6 cellular contexts compared by ENCODE assay signal in genomic region chr17:42120161-42121065, GRCh38. TPM values are rescaled to one million over a fixed set of nuclear protein-coding genes. Genes with fewer than 3 reads are reported as not detected.
DNase-seq lines count a peak whose midpoint lies in the region; ATAC-seq, FAIRE-seq and TF ChIP-seq lines count a peak whose summit lies in the region.

No MANE protein-coding gene starts in this region.

- H3K27ac ChIP-seq in SK-N-SH (ENCODE audit: low read depth in 2 of 2, low read length in 1 of 2) (peak overlapping the region in 1 of 2 experiments; percentile 64; a peak in 2 of 4 replicates), uterus (peak overlapping the region; percentile 67 to 77)

- H3K4me1 ChIP-seq in SK-N-SH (ENCODE audit: control insufficient read depth in 1 of 2, insufficient read depth in 2 of 2, low read depth in 1 of 2, low read length in 1 of 2) = peaks cover 0 to 11% of the 10 kb centered on the region in 2 experiments; a peak in 1 of 4 replicates
- peaks cover 5% of the 10 kb centered on the region for H3K4me1 ChIP-seq in iPS-15b (ENCODE audit: control insufficient read depth, insufficient read depth, low read length)
- H3K4me1 ChIP-seq in uterus = peaks cover 0 to 9% of the 10 kb centered on the region in 2 donors

- ATAC-seq in left colon (no peak), HG03139 (IDR thresholded peaks at IDR 0.05; ENCODE audit: unreplicated experiment) (no peak)

- TF ChIP-seq EP300 in SK-N-SH (IDR thresholded peaks at IDR 0.05; ENCODE audit: borderline replicate concordance in 1 of 2, low read depth in 1 of 2, low read length in 1 of 2) = no peak

- no peak for TF ChIP-seq POLR2A in GM12892 (IDR thresholded peaks at IDR 0.05; ENCODE audit: low read depth, low read length)
- no peak for TF ChIP-seq POLR2A in uterus (IDR thresholded peaks at IDR 0.05)

- H3F3A ChIP-seq in SK-N-SH (replicated peaks; ENCODE audit: insufficient read depth) = peaks cover 3% of the 10 kb centered on the region

- POLR2A ChIA-PET in SK-N-SH (lab: Yijun Ruan, JAX) = interaction anchor here (0.9 to 1.2 kb wide), 5 partner anchors 11 to 100 kb away, joined by 3 to 9 read pairs (median 3); partner anchors contain the start of gene NKIRAS2

- peak overlapping the region; percentile 49 to 71 for H3K4me3 ChIP-seq in SK-N-SH (ENCODE audit: low read depth in 2 of 2, low read length in 1 of 2)
- H3K4me3 ChIP-seq in iPS-15b (ENCODE audit: low read depth, low read length) = peak overlapping the region; percentile 39
- peak overlapping the region; percentile 86 to 90 for H3K4me3 ChIP-seq in uterus

- H3K27me3 ChIP-seq in SK-N-SH (ENCODE audit: insufficient read depth) = no peaks in the 10 kb centered on the region
- no peaks in the 10 kb centered on the region for H3K27me3 ChIP-seq in iPS-15b (ENCODE audit: control insufficient read depth, insufficient read depth, low read length)
- H3K27me3 ChIP-seq in uterus = no peaks in the 10 kb centered on the region

- H3K9ac ChIP-seq in SK-N-SH = peak overlapping the region; percentile 73
- H3K9ac ChIP-seq in iPS-15b (ENCODE audit: low read depth, low read length) = no peak overlapping the region

- TF ChIP-seq CTCF in SK-N-SH (IDR thresholded peaks at IDR 0.05) = no peak
- no peak for TF ChIP-seq CTCF in uterus (IDR thresholded peaks at IDR 0.05)

- no peaks in the 10 kb centered on the region for H4K20me1 ChIP-seq in SK-N-SH (ENCODE audit: insufficient read depth)

- peaks cover 8 to 35% of the 10 kb centered on the region in 2 experiments for H3K36me3 ChIP-seq in SK-N-SH (replicated peaks in 1 of 2; ENCODE audit: control insufficient read depth in 1 of 2, insufficient read depth in 2 of 2, low read length in 1 of 2)
- H3K36me3 ChIP-seq in iPS-15b (ENCODE audit: control insufficient read depth, insufficient read depth, low read length) = peaks cover 16% of the 10 kb centered on the region
- no peaks in the 10 kb centered on the region for H3K36me3 ChIP-seq in uterus

- peak overlapping the region; percentile 80 for H3K4me2 ChIP-seq in SK-N-SH

- no peak for TF ChIP-seq RAD21 in SK-N-SH (IDR thresholded peaks at IDR 0.05; ENCODE audit: low read length)

- H3K9me3 ChIP-seq in SK-N-SH (no peaks in the 10 kb centered on the region), iPS-15b (ENCODE audit: control insufficient read depth, insufficient read depth, low read length) (no peaks in the 10 kb centered on the region), uterus (no peaks in the 10 kb centered on the region)

- intact Hi-C loops in uterus (cut with DNase I; ENCODE audit: low total_unique reads) (no loop called here), left colon (cut with DNase I, micrococcal nuclease) (loop anchor here in 1 of 2 donors (10.0 kb wide), 1 partner anchor 64 kb away; the partner anchor contains the start of genes HCRT and KCNH4)

- CTCF ChIA-PET in SK-N-SH (lab: Yijun Ruan, JAX) = interaction anchor here (0.5 to 29.9 kb wide), 18 partner anchors 9 to 283 kb away, joined by 3 to 496 read pairs (median 4); partner anchors contain the start of genes CNP, DNAJC7, KCNH4 and NKIRAS2

- 42% methylated on average over 7 of the region's 20 CpGs for WGBS in SK-N-SH (ENCODE audit: low lambda C conversion rate)

- 0 out of 2 replicates have a peak overlapping the region, but pooled peaks have one; percentile 84 for H2AFZ ChIP-seq in SK-N-SH (ENCODE audit: low read depth)

- no peak for DNase-seq in GM12892 (ENCODE audit: insufficient read length)
- DNase-seq in SK-N-SH = peak; percentile 91
- DNase-seq in uterus = peak in 1 of 2 donors; percentile 35
- DNase-seq in left colon = no peak

- no peaks in the 10 kb centered on the region for H3K79me2 ChIP-seq in SK-N-SH (ENCODE audit: insufficient read depth)

- no peaks in the 10 kb centered on the region for H3K9me2 ChIP-seq in SK-N-SH

- peak; percentile 87 for FAIRE-seq in GM12892 (lab: Jason Lieb, UNC)

TF ChIP-seq in SK-N-SH, 30 proteins besides CTCF, POLR2A, EP300 and RAD21:
- TF ChIP-seq FOXJ3 (CRISPR knock-in tag; IDR thresholded peaks at IDR 0.05) (no peak), MEF2A (IDR thresholded peaks at IDR 0.05; ENCODE audit: borderline replicate concordance, low read depth) (no peak), NRF1 (IDR thresholded peaks at IDR 0.05; ENCODE audit: low read depth, low read length) (no peak), GATA2 (CRISPR knock-in tag; IDR thresholded peaks at IDR 0.05) (no peak), MAX (IDR thresholded peaks at IDR 0.05; ENCODE audit: low read depth) (no peak), IRF3 (IDR thresholded peaks at IDR 0.05; ENCODE audit: low read depth, low read length) (no peak), FOXM1 (IDR thresholded peaks at IDR 0.05; ENCODE audit: low read depth) (no peak), REST (IDR thresholded peaks at IDR 0.05; ENCODE audit: low read depth, low read length) (no peak), NFIC (IDR thresholded peaks at IDR 0.05; ENCODE audit: borderline replicate concordance) (no peak)

RNA-seq across cellular contexts. Expression of gene KAT2A, which starts 0.8 kb away (rescaled TPM):
- 28.6 TPM for polyA plus RNA-seq in GM12892 (2012; ENCODE audit: missing spikeins)
- polyA plus RNA-seq in SK-N-SH (2012; rRNA removed) = 45.1 and 58.6 TPM in 2 replicates
- 10.6 and 15.2 TPM in 2 replicates for polyA plus RNA-seq in SK-N-SH (2012; cell fraction: cytosol; rRNA removed)
- polyA plus RNA-seq in SK-N-SH (2012; cell fraction: nucleus; rRNA removed) = 429 and 445 TPM in 2 replicates
- total RNA-seq in uterus (10 to 100 TPM; 20.9 to 80.9 (median 39.2) TPM), left colon (10 to 100 TPM; 23.6 TPM)

RNA-seq across cellular contexts. Expression of gene HSPB9, which starts 2.2 kb away (rescaled TPM):
- not detected for polyA plus RNA-seq in GM12892 (2012; ENCODE audit: missing spikeins)
- polyA plus RNA-seq in SK-N-SH (2012; rRNA removed) = 0.03 and 0.05 TPM in 2 replicates
- polyA plus RNA-seq in SK-N-SH (2012; cell fraction: cytosol; rRNA removed) = 0.01 TPM in 2 replicates
- polyA plus RNA-seq in SK-N-SH (2012; cell fraction: nucleus; rRNA removed) = 0.21 and 0.50 TPM in 2 replicates
- total RNA-seq in uterus (under 1 TPM in 1 of 4 donors, not detected in 3; 0.28 TPM), left colon (not detected)

RNA-seq across cellular contexts. Expression of gene DHX58, which starts 7.9 kb away (rescaled TPM):
- 23.2 TPM for polyA plus RNA-seq in GM12892 (2012; ENCODE audit: missing spikeins)
- 1.2 and 1.6 TPM in 2 replicates for polyA plus RNA-seq in SK-N-SH (2012; rRNA removed)
- polyA plus RNA-seq in SK-N-SH (2012; cell fraction: cytosol; rRNA removed) = 0.48 and 0.62 TPM in 2 replicates
- polyA plus RNA-seq in SK-N-SH (2012; cell fraction: nucleus; rRNA removed) = 2.9 and 3.0 TPM in 2 replicates
- total RNA-seq in uterus = 10 to 100 TPM; 12.9 to 21.3 (median 16.2) TPM
- 10 to 100 TPM; 10.8 to 12.3 TPM for total RNA-seq in left colon

RNA-seq across cellular contexts. Expression of gene ZNF385C, which starts 22.1 kb away (rescaled TPM):
- 0.70 TPM for polyA plus RNA-seq in GM12892 (2012; ENCODE audit: missing spikeins)
- 0.05 and 0.13 TPM in 2 replicates for polyA plus RNA-seq in SK-N-SH (2012; rRNA removed)
- 0.05 and 0.09 TPM in 2 replicates for polyA plus RNA-seq in SK-N-SH (2012; cell fraction: cytosol; rRNA removed)
- 0.06 and 0.27 TPM in 2 replicates for polyA plus RNA-seq in SK-N-SH (2012; cell fraction: nucleus; rRNA removed)
- total RNA-seq in uterus = 1 to 10 TPM in 1 of 4 donors, under 1 TPM in 1, not detected in 2; 0.48 to 1.0 TPM
- total RNA-seq in left colon = under 1 TPM; 0.34 to 0.40 TPM

RNA-seq across cellular contexts. Expression of gene RAB5C, which starts 34.4 kb away (rescaled TPM):
- polyA plus RNA-seq in GM12892 (2012; ENCODE audit: missing spikeins) = 34.2 TPM
- polyA plus RNA-seq in SK-N-SH (2012; rRNA removed) = 257 and 285 TPM in 2 replicates
- polyA plus RNA-seq in SK-N-SH (2012; cell fraction: cytosol; rRNA removed) = 161 and 219 TPM in 2 replicates
- polyA plus RNA-seq in SK-N-SH (2012; cell fraction: nucleus; rRNA removed) = 102 and 144 TPM in 2 replicates
- 100 to 1,000 TPM in 1 of 4 donors, 10 to 100 TPM in 3; 51.7 to 105 (median 68.0) TPM for total RNA-seq in uterus
- total RNA-seq in left colon = 100 to 1,000 TPM; 166 TPM
